Comparison of ENCODE assay signal across 1 cellular context in the genomic region with DNA sequence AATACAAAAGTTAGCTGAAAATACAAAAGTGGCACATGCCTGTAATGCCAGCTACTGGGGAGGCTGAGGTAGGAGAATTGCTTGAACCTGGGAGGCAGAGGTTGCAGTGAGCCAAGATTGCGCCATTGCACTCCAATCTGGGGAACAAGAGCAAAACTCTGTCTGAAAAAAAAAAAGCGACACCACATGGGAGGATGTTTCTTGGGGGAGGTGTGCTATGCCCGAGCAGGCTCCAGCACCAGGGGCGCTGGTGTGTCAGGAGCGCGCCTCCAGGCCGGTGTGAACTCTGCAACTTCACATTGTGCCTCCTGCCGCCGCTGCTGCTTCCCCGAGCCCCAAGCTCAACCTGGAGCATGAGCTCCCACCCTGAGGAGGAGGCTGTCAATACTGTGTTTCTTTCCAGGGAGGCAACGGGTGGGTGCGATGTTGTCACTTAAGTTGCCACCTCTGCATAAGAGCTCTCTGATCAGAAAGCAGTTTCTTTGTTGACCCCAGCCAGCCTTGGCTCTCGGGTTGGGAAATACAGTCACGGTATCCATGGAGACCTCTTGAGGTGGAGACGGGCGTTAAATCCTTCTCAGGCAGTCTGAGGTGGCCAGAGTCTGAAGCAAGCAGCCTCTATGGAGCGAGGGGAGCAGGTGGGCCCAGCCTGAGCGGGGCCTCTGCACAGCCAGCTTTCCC.
TF ChIP-seq lines count a peak whose summit lies in the region.

No MANE protein-coding gene starts in this region.

TF ChIP-seq in K562, 482 proteins besides CTCF, POLR2A, EP300 and RAD21 (continued from another document and continues in another):
- TF ChIP-seq, protein P1, sequence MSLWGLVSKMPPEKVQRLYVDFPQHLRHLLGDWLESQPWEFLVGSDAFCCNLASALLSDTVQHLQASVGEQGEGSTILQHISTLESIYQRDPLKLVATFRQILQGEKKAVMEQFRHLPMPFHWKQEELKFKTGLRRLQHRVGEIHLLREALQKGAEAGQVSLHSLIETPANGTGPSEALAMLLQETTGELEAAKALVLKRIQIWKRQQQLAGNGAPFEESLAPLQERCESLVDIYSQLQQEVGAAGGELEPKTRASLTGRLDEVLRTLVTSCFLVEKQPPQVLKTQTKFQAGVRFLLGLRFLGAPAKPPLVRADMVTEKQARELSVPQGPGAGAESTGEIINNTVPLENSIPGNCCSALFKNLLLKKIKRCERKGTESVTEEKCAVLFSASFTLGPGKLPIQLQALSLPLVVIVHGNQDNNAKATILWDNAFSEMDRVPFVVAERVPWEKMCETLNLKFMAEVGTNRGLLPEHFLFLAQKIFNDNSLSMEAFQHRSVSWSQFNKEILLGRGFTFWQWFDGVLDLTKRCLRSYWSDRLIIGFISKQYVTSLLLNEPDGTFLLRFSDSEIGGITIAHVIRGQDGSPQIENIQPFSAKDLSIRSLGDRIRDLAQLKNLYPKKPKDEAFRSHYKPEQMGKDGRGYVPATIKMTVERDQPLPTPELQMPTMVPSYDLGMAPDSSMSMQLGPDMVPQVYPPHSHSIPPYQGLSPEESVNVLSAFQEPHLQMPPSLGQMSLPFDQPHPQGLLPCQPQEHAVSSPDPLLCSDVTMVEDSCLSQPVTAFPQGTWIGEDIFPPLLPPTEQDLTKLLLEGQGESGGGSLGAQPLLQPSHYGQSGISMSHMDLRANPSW (CRISPR knock-in tag; IDR thresholded peaks at IDR 0.05) = no peak
- TF ChIP-seq NR2C2 (CRISPR knock-in tag; IDR thresholded peaks at IDR 0.05) (no peak), NR2C2 (tag; IDR thresholded peaks at IDR 0.05) (peak; percentile 28; the same call in 1 of the 2 replicates), HLTF (IDR thresholded peaks at IDR 0.05) (no peak), COPS2 (conservative IDR thresholded peaks at IDR 0.05) (no peak), RBM17 (IDR thresholded peaks at IDR 0.05; ENCODE audit: borderline replicate concordance, low read depth, low read length) (no peak), MGA (IDR thresholded peaks at IDR 0.05) (peak; percentile 56), MNT (conservative IDR thresholded peaks at IDR 0.05) (peak in 1 of 2 experiments; percentile 61; a peak in 3 of 4 replicates), PHF8 (IDR thresholded peaks at IDR 0.05; ENCODE audit: borderline replicate concordance, low read length) (no peak), ARNT (IDR thresholded peaks at IDR 0.05) (no peak), KHSRP (IDR thresholded peaks at IDR 0.05) (no peak), ZNF134 (CRISPR knock-in tag; conservative IDR thresholded peaks at IDR 0.05) (no peak), ZNF655 (CRISPR knock-in tag; IDR thresholded peaks at IDR 0.05) (no peak), ERF (CRISPR knock-in tag; IDR thresholded peaks at IDR 0.05) (no peak), KDM1A (IDR thresholded peaks at IDR 0.05) (peak in 1 of 2 experiments; percentile 38; a peak in 2 of 4 replicates), BMI1 (IDR thresholded peaks at IDR 0.05; ENCODE audit: low read length) (no peak), FOXJ3 (CRISPR knock-in tag; IDR thresholded peaks at IDR 0.05) (no peak), FOXO4 (CRISPR knock-in tag; IDR thresholded peaks at IDR 0.05) (no peak), BRF1 (IDR thresholded peaks at IDR 0.05; ENCODE audit: borderline replicate concordance, extremely low read depth, insufficient read length) (no peak), RFX1 (IDR thresholded peaks at IDR 0.05) (peak; percentile 80; the same call in 1 of the 2 replicates), ZNF146 (CRISPR knock-in tag; IDR thresholded peaks at IDR 0.05; ENCODE audit: unreplicated experiment) (no peak), ZNF592 (IDR thresholded peaks at IDR 0.05) (peak; percentile 77), HNRNPH1 (optimal IDR thresholded peaks at IDR 0.05; ENCODE audit: low read depth, low read length) (no peak)
- TF ChIP-seq, protein P2, sequence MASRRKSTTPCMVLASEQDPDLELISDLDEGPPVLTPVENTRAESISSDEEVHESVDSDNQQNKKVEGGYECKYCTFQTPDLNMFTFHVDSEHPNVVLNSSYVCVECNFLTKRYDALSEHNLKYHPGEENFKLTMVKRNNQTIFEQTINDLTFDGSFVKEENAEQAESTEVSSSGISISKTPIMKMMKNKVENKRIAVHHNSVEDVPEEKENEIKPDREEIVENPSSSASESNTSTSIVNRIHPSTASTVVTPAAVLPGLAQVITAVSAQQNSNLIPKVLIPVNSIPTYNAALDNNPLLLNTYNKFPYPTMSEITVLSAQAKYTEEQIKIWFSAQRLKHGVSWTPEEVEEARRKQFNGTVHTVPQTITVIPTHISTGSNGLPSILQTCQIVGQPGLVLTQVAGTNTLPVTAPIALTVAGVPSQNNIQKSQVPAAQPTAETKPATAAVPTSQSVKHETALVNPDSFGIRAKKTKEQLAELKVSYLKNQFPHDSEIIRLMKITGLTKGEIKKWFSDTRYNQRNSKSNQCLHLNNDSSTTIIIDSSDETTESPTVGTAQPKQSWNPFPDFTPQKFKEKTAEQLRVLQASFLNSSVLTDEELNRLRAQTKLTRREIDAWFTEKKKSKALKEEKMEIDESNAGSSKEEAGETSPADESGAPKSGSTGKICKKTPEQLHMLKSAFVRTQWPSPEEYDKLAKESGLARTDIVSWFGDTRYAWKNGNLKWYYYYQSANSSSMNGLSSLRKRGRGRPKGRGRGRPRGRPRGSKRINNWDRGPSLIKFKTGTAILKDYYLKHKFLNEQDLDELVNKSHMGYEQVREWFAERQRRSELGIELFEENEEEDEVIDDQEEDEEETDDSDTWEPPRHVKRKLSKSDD (conservative IDR thresholded peaks at IDR 0.05; ENCODE audit: low read length) = no peak
